ENCODE assay signal across 36 cellular contexts in genomic region chr10:133214468-133215410, GRCh38. TPM values are rescaled to one million over a fixed set of nuclear protein-coding genes. Genes with fewer than 3 reads are reported as not detected.
"Had no signal": no experiment of that assay in that cellular context is flagged by ENCODE, and none has a peak within 500 bp of the region (broad histone marks: within the 10 kb centered on the region; RNA-seq: fewer than 3 reads in every experiment).

No MANE protein-coding gene starts in this region.

- H3K4me3 ChIP-seq: colonic mucosa, esophagus muscularis mucosa, heart right ventricle, lower lobe of right lung, pancreas, smooth muscle cell, testis, tibial artery had no signal

- H3K27me3 ChIP-seq: colonic mucosa, pancreas, testis had no signal

- H3K4me1 ChIP-seq: colonic mucosa, foreskin keratinocyte, heart right ventricle, lower lobe of right lung, pancreas, testis, tibial artery had no signal

- H3K9me3 ChIP-seq: colonic mucosa, esophagus muscularis mucosa, heart right ventricle, lower lobe of right lung, neutrophil, pancreas, testis, tibial artery had no signal

- FAIRE-seq: endothelial cell of umbilical vein, islet of Langerhans, pancreas, urothelium cell line had no signal

- H3K27ac ChIP-seq: colonic mucosa, esophagus muscularis mucosa, foreskin keratinocyte, heart right ventricle, lower lobe of right lung, neutrophil, pancreas, testis, tibial artery had no signal

- DNase-seq: colonic mucosa; effector CD8-positive, alpha-beta T cell; foreskin keratinocyte; glutamatergic neuron; hippocampal formation; kidney glomerular epithelial cell; left ventricle myocardium superior; lower lobe of right lung; nephron progenitor cell; retina; stimulated activated CD4-positive, alpha-beta T cell treated with anti-CD3 and anti-CD28 coated beads, Interleukin-12 subunit alpha, Interleukin-12 subunit beta, amount 100 ng/mL, for 4 hours; stimulated activated CD4-positive, alpha-beta T cell treated with anti-CD3 and anti-CD28 coated beads, Interleukin-1b, Interleukin-23, amount 100 ng/mL, for 48 hours; stimulated activated CD4-positive, alpha-beta T cell treated with anti-CD3 and anti-CD28 coated beads, Interleukin-4, amount 100 ng/mL, for 1 hour; stimulated activated CD8-positive, alpha-beta memory T cell treated with anti-CD3 and anti-CD28 coated beads, Interleukin-4, amount 100 ng/mL, for 48 hours; stimulated activated naive CD8-positive, alpha-beta T cell treated with anti-CD3 and anti-CD28 coated beads, Interleukin-15, Interleukin-2, amounts not matched to agents 100 U/mL and 50 U/mL, for 24 hours; substantia nigra; testis; tibial artery had no signal

- ATAC-seq: foreskin keratinocyte; heart right ventricle; left ventricle myocardium superior; lower lobe of right lung; naive thymus-derived CD8-positive, alpha-beta T cell; pancreas; sciatic nerve; stimulated activated naive CD8-positive, alpha-beta T cell treated with anti-CD3 and anti-CD28 coated beads, Interleukin-15, Interleukin-2, amounts not matched to agents 100 U/mL and 50 U/mL, for 24 hours had no signal

- H3K4me2 ChIP-seq: smooth muscle cell had no signal

- H3K36me3 ChIP-seq: colonic mucosa, esophagus muscularis mucosa, heart right ventricle, lower lobe of right lung, neutrophil, pancreas, tibial artery had no signal

RNA-seq across cellular contexts. Expression of gene UTF1, which starts 15.3 kb away (rescaled TPM):
- total RNA-seq: cerebellum; colonic mucosa; endothelial cell of umbilical vein; epithelial cell of proximal tubule; esophagus muscularis mucosa; fibroblast of lung; foreskin keratinocyte; heart right ventricle; left ventricle myocardium superior; lower lobe of right lung; mesenteric fat pad; myocyte; naive thymus-derived CD8-positive, alpha-beta T cell; omental fat pad; pancreas; posterior vena cava; pulmonary artery endothelial cell; sciatic nerve; smooth muscle cell had no signal
- polyA plus RNA-seq: endothelial cell of umbilical vein; fibroblast of lung; foreskin keratinocyte; heart right ventricle; naive thymus-derived CD8-positive, alpha-beta T cell; pancreas; smooth muscle cell had no signal

RNA-seq across cellular contexts. Expression of gene VENTX, which starts 22.9 kb away (rescaled TPM):
- total RNA-seq: endothelial cell of umbilical vein; epithelial cell of proximal tubule; fibroblast of lung; foreskin keratinocyte; naive thymus-derived CD8-positive, alpha-beta T cell; pulmonary artery endothelial cell; smooth muscle cell had no signal
- polyA plus RNA-seq: endothelial cell of umbilical vein; fibroblast of lung; foreskin keratinocyte; naive thymus-derived CD8-positive, alpha-beta T cell; smooth muscle cell had no signal

RNA-seq across cellular contexts. Expression of gene KNDC1, which starts 54.7 kb away (rescaled TPM):
- total RNA-seq: endothelial cell of umbilical vein, myocyte, pulmonary artery endothelial cell had no signal
- polyA plus RNA-seq: endothelial cell of umbilical vein; naive thymus-derived CD8-positive, alpha-beta T cell had no signal
